16 cellular contexts compared by ENCODE assay signal in genomic region chr5:80055491-80056170, GRCh38. TPM values are rescaled to one million over a fixed set of nuclear protein-coding genes. Genes with fewer than 3 reads are reported as not detected.
DNase-seq lines count a peak whose midpoint lies in the region; ATAC-seq, FAIRE-seq and TF ChIP-seq lines count a peak whose summit lies in the region.
"Had no signal": no experiment of that assay in that cellular context is flagged by ENCODE, and none has a peak within 500 bp of the region (broad histone marks: within the 10 kb centered on the region; RNA-seq: fewer than 3 reads in every experiment).

No MANE protein-coding gene starts in this region.

- H3K27me3 ChIP-seq in H9 (ENCODE audit: insufficient read depth, low read length), result no peaks in the 10 kb centered on the region
- peaks cover 36 to 46% of the 10 kb centered on the region in 2 experiments for H3K27me3 ChIP-seq in K562 (ENCODE audit: control insufficient read depth in 2 of 2, insufficient read depth in 2 of 2, low read length in 2 of 2)
- H3K27me3 ChIP-seq in mesendoderm (ENCODE audit: insufficient read depth, low read length, poor library complexity), result no peaks in the 10 kb centered on the region
- no peaks in the 10 kb centered on the region for H3K27me3 ChIP-seq in GM23248 (replicated peaks; ENCODE audit: insufficient read depth)
- no peaks in the 10 kb centered on the region for H3K27me3 ChIP-seq in testis
- H3K27me3 ChIP-seq: BLaER1, Peyer's patch had no signal

- no peak overlapping the region for H3K23ac ChIP-seq in H9 (ENCODE audit: insufficient read length, low read depth, low read length)
- peak overlapping the region; percentile 66 for H3K23ac ChIP-seq in mesendoderm (ENCODE audit: low read length)

- peak overlapping the region; percentile 95; the same call in 1 of the 2 replicates for H3K14ac ChIP-seq in H9 (ENCODE audit: insufficient read depth, low read length)

- 0 out of 5 replicates have a peak overlapping the region, but pooled peaks of 1 of the 2 experiments have one; percentile 7 for H3K4me3 Mint-ChIP-seq in H9
- H3K4me3 Mint-ChIP-seq: activated T-cell treated with anti-CD3 and anti-CD28 coated beads, Interleukin-2, amount 50 U/mL, for 4 hours; naive thymus-derived CD8-positive, alpha-beta T cell; T-helper 17 cell had no signal

- H3K4ac ChIP-seq in H9 (ENCODE audit: low read depth, low read length) (no peak overlapping the region), mesendoderm (ENCODE audit: low read depth, low read length) (no peak overlapping the region)

- no peaks in the 10 kb centered on the region; the same call in 1 of the 2 replicates for H3K4me1 ChIP-seq in H9 (ENCODE audit: insufficient read depth, low read length)
- H3K4me1 ChIP-seq in K562 (replicated peaks in 1 of 2; ENCODE audit: control insufficient read depth in 2 of 2, insufficient read depth in 2 of 2, low read length in 2 of 2), result no peaks in the 10 kb centered on the region
- H3K4me1 ChIP-seq in mesendoderm (ENCODE audit: control insufficient read depth, low read depth, low read length), result no peaks in the 10 kb centered on the region
- no peaks in the 10 kb centered on the region for H3K4me1 ChIP-seq in GM23248 (ENCODE audit: insufficient read depth)
- no peaks in the 10 kb centered on the region for H3K4me1 ChIP-seq in testis
- H3K4me1 ChIP-seq: Peyer's patch had no signal

- intact Hi-C loops in K562 (cut with micrococcal nuclease), result no loop called here
- intact Hi-C loops in left colon (cut with DNase I, micrococcal nuclease), result no loop called here
- intact Hi-C loops in testis (cut with DNase I; ENCODE audit: low total_unique reads), result no loop called here

- peaks cover 2% of the 10 kb centered on the region for H3K23me2 ChIP-seq in H9 (ENCODE audit: insufficient read length, low read depth, low read length, poor library complexity, severe bottlenecking)

- H3K56ac ChIP-seq in H9 (ENCODE audit: insufficient read length, low read depth, low read length), result no peak overlapping the region
- no peak overlapping the region for H3K56ac ChIP-seq in mesendoderm (ENCODE audit: low read length)

- TF ChIP-seq CTCF in H9 (conservative IDR thresholded peaks at IDR 0.05) (no peak), K562 (IDR thresholded peaks at IDR 0.05 in 2 of 3, conservative IDR thresholded peaks at IDR 0.05 in 1 of 3; ENCODE audit: insufficient read depth in 2 of 3, low read depth in 1 of 3, low read length in 3 of 3) (no peak), testis (IDR thresholded peaks at IDR 0.05) (no peak)

- H2BK5ac ChIP-seq in H9 (ENCODE audit: insufficient read length, low read length) (no peak overlapping the region), mesendoderm (ENCODE audit: low read length) (no peak overlapping the region)

- no peak overlapping the region for H2BK20ac ChIP-seq in H9 (ENCODE audit: low read depth, low read length, poor library complexity, severe bottlenecking)

- in situ Hi-C loops in K562 (cut with MboI), result no loop called here
- in situ Hi-C loops in GM23248 (cut with MboI), result no loop called here

- no peaks in the 10 kb centered on the region for H3F3A ChIP-seq in GM23248 (ENCODE audit: insufficient read depth)

- no peak overlapping the region for H4K91ac ChIP-seq in H9 (ENCODE audit: insufficient read length, low read depth, low read length)

- H3K27ac ChIP-seq in H9 (ENCODE audit: insufficient read length, low read depth, low read length), result peak overlapping the region; percentile 25
- H3K27ac ChIP-seq in K562 (ENCODE audit: extremely low read depth, low read depth, low read length), result no peak overlapping the region
- H3K27ac ChIP-seq in mesendoderm (ENCODE audit: low read depth, low read length), result no peak overlapping the region
- H3K27ac ChIP-seq in GM23248, result no peak overlapping the region
- no peak overlapping the region for H3K27ac ChIP-seq in testis
- H3K27ac ChIP-seq: BLaER1, Peyer's patch had no signal

- H2BK15ac ChIP-seq in H9 (ENCODE audit: low read depth, low read length), result no peak overlapping the region
- no peak overlapping the region for H2BK15ac ChIP-seq in mesendoderm (replicated peaks; ENCODE audit: low read depth)

- H3K79me1 ChIP-seq in H9 (ENCODE audit: insufficient read depth, low read depth, low read length, poor library complexity, severe bottlenecking) (no peaks in the 10 kb centered on the region), mesendoderm (ENCODE audit: low read length) (no peaks in the 10 kb centered on the region)

- no peak overlapping the region for H3K4me3 ChIP-seq in K562
- H3K4me3 ChIP-seq in mesendoderm (ENCODE audit: low read length), result no peak overlapping the region
- no peak overlapping the region for H3K4me3 ChIP-seq in GM23248
- H3K4me3 ChIP-seq in testis, result no peak overlapping the region
- H3K4me3 ChIP-seq: BLaER1, Peyer's patch had no signal

- H2AK5ac ChIP-seq in H9 (ENCODE audit: insufficient read length, low read length) (no peak overlapping the region), mesendoderm (ENCODE audit: low read length) (no peak overlapping the region)

- H4K5ac ChIP-seq in H9 (ENCODE audit: insufficient read length, low read depth, low read length) (no peak overlapping the region), mesendoderm (ENCODE audit: low read length) (no peak overlapping the region)

- DNase-seq in H9 (peak; percentile 68), NCI-H2081 treated with DMSO at 0.1 percent for 48 hours (lab: John Stamatoyannopoulos, UW) (peak; percentile 32), K562 (ENCODE audit: extremely low read depth in 1 of 4, low spot score in 3 of 4) (no peak), mesendoderm (peak; percentile 16), left colon (no peak), GM23248 (no peak), testis (no peak)
- DNase-seq: activated CD4-positive, alpha-beta T cell treated with anti-CD3 and anti-CD28 coated beads for 48 hours; activated T-cell treated with anti-CD3 and anti-CD28 coated beads, Interleukin-2, amount 50 U/mL, for 4 hours; GDM1; naive thymus-derived CD8-positive, alpha-beta T cell; NCI-H1694 treated with DMSO at 0.1 percent for 48 hours; Peyer's patch; T-helper 17 cell had no signal

- H2AFZ ChIP-seq in H9 (ENCODE audit: low read length) (no peak overlapping the region), K562 (ENCODE audit: low read depth, low read length) (no peak overlapping the region), GM23248 (no peak overlapping the region)

- H4K8ac ChIP-seq in H9 (replicated peaks; ENCODE audit: insufficient read length, low read depth, low read length) (peak overlapping the region; percentile 19), mesendoderm (ENCODE audit: low read depth, low read length) (no peak overlapping the region)

- H3K9me1 ChIP-seq in K562 (ENCODE audit: control insufficient read depth, insufficient read depth, low read length), result no peaks in the 10 kb centered on the region

- H3K9ac ChIP-seq in H9 (ENCODE audit: extremely low read depth, insufficient read length, low read length) (no peak overlapping the region), K562 (ENCODE audit: insufficient read depth in 1 of 2, low read depth in 2 of 2, low read length in 2 of 2) (no peak overlapping the region), mesendoderm (ENCODE audit: low read length) (no peak overlapping the region), GM23248 (no peak overlapping the region)
- H3K9ac ChIP-seq: BLaER1 had no signal

- no peak for ATAC-seq in K562
- no peak for ATAC-seq in left colon
- ATAC-seq in GM21390 (IDR thresholded peaks at IDR 0.05; ENCODE audit: unreplicated experiment), result no peak
- ATAC-seq: activated T-cell treated with anti-CD3 and anti-CD28 coated beads, Interleukin-2, amount 50 U/mL, for 4 hours; naive thymus-derived CD8-positive, alpha-beta T cell; T-helper 17 cell had no signal

- TF ChIP-seq EP300 in K562 (IDR thresholded peaks at IDR 0.05; ENCODE audit: low read length), result no peak

- no peaks in the 10 kb centered on the region for H3K79me2 ChIP-seq in H9 (ENCODE audit: insufficient read depth, low read length)
- H3K79me2 ChIP-seq in K562 (ENCODE audit: control insufficient read depth, insufficient read depth, low read length), result no peaks in the 10 kb centered on the region
- H3K79me2 ChIP-seq in mesendoderm (ENCODE audit: control insufficient read depth, insufficient read depth, low read length), result no peaks in the 10 kb centered on the region
- no peaks in the 10 kb centered on the region for H3K79me2 ChIP-seq in GM23248 (ENCODE audit: insufficient read depth)

- H3T11ph ChIP-seq in H9 (ENCODE audit: low read length), result no peak overlapping the region

- H3K9me2 ChIP-seq in GM23248 (ENCODE audit: insufficient read depth), result no peaks in the 10 kb centered on the region

- H4K20me1 ChIP-seq in H9 (ENCODE audit: control insufficient read depth, insufficient read depth, insufficient read length) (no peaks in the 10 kb centered on the region), K562 (replicated peaks; ENCODE audit: control insufficient read depth, insufficient read depth, low read length) (no peaks in the 10 kb centered on the region), GM23248 (ENCODE audit: insufficient read depth) (no peaks in the 10 kb centered on the region)
- H4K20me1 ChIP-seq: BLaER1 had no signal

- TF ChIP-seq POLR2A in K562 (conservative IDR thresholded peaks at IDR 0.05) (no peak), testis (IDR thresholded peaks at IDR 0.05) (no peak)

- peaks cover 11% of the 10 kb centered on the region in 2 experiments for H3K4me1 Mint-ChIP-seq in H9
- H3K4me1 Mint-ChIP-seq: T-helper 17 cell had no signal

- peak overlapping the region; percentile 68 for H3K18ac ChIP-seq in H9 (ENCODE audit: insufficient read length, low read depth, low read length)
- H3K18ac ChIP-seq in mesendoderm (ENCODE audit: low read length), result no peak overlapping the region

- no TSS peak for BruUV-seq in K562 (replicated peaks; lab: Mats Ljungman, UMichigan)

- peak overlapping the region in 2 of 3 experiments; percentile 54 to 74; a peak in 3 of 7 replicates for H3K27ac Mint-ChIP-seq in H9
- H3K27ac Mint-ChIP-seq: naive thymus-derived CD8-positive, alpha-beta T cell; T-helper 17 cell had no signal

- no peak overlapping the region for H2BK120ac ChIP-seq in H9 (ENCODE audit: low read depth, low read length, poor library complexity, severe bottlenecking)
- H2BK120ac ChIP-seq in mesendoderm (ENCODE audit: low read depth, low read length), result no peak overlapping the region

- H3K27me3 Mint-ChIP-seq in H9 (ENCODE audit: low read depth), result no peaks in the 10 kb centered on the region
- H3K27me3 Mint-ChIP-seq: naive thymus-derived CD8-positive, alpha-beta T cell had no signal

- no peak for FAIRE-seq in K562 (lab: Jason Lieb, UNC)

- CTCF ChIA-PET in K562 (lab: Yijun Ruan, JAX; ENCODE audit: low intra/inter-chr PET ratio), result no interaction called here

- TF ChIP-seq RAD21 in K562 (CRISPR knock-in tag; conservative IDR thresholded peaks at IDR 0.05 in 1 of 2, IDR thresholded peaks at IDR 0.05 in 1 of 2), result no peak

- peaks cover 0 to 4% (median 0%) of the 10 kb centered on the region in 3 experiments; a peak in 2 of 7 replicates for H3K36me3 Mint-ChIP-seq in H9 (ENCODE audit: insufficient read depth in 1 of 3, low read depth in 3 of 3)

- H2BK12ac ChIP-seq in H9 (ENCODE audit: insufficient read length, low read depth, low read length), result peak overlapping the region; percentile 90

- H3K36me3 ChIP-seq in K562 (ENCODE audit: control insufficient read depth, insufficient read depth, low read length) (no peaks in the 10 kb centered on the region), mesendoderm (ENCODE audit: control insufficient read depth, insufficient read depth, low read length) (no peaks in the 10 kb centered on the region), GM23248 (ENCODE audit: low read depth) (no peaks in the 10 kb centered on the region), testis (ENCODE audit: low read depth, missing control alignments) (no peaks in the 10 kb centered on the region)
- H3K36me3 ChIP-seq: BLaER1, Peyer's patch had no signal

- no peaks in the 10 kb centered on the region for H3K9me3 Mint-ChIP-seq in H9
- H3K9me3 Mint-ChIP-seq: activated T-cell treated with anti-CD3 and anti-CD28 coated beads, Interleukin-2, amount 50 U/mL, for 4 hours; naive thymus-derived CD8-positive, alpha-beta T cell had no signal

- POLR2A ChIA-PET in K562 (lab: Yijun Ruan, JAX), result interaction anchor here (0.5 to 0.7 kb wide), 3 partner anchors 177 to 1384 kb away, joined by 3 read pairs; no protein-coding TSS in a partner anchor

- WGBS in H9 (ENCODE audit: extremely low coverage, insufficient read length, low lambda C conversion rate), result no CpG with 5 or more reads among the region's 11 CpGs
- under 1% methylated on average over 11 of the region's 11 CpGs for WGBS in K562 (ENCODE audit: insufficient coverage, low coverage, missing lambda C conversion rate)
- WGBS in mesendoderm (ENCODE audit: extremely low coverage, insufficient coverage, low lambda C conversion rate), result no CpG with 5 or more reads among the region's 11 CpGs
- 71% methylated on average over 11 of the region's 11 CpGs for WGBS in GM23248 (ENCODE audit: low coverage in 1 of 2, low lambda C conversion rate in 2 of 2, missing lambda C conversion rate in 2 of 2), 2 experiments
- WGBS in testis, 2 donors, result 80% methylated on average over 10 to 11 of the region's 11 CpGs

- H3K4me2 ChIP-seq in H9 (ENCODE audit: insufficient read depth, insufficient read length, low read length), result peak overlapping the region; percentile 21
- H3K4me2 ChIP-seq in K562 (ENCODE audit: insufficient read depth, low read length), result no peak overlapping the region
- no peak overlapping the region for H3K4me2 ChIP-seq in mesendoderm (ENCODE audit: low read length)
- H3K4me2 ChIP-seq in GM23248 (ENCODE audit: unreplicated experiment), result no peak overlapping the region
- H3K4me2 ChIP-seq: BLaER1 had no signal

- no peaks in the 10 kb centered on the region for H3K9me3 ChIP-seq in H9 (ENCODE audit: control insufficient read depth, low read depth, low read length)
- H3K9me3 ChIP-seq in K562 (replicated peaks; ENCODE audit: control insufficient read depth, insufficient read depth, low read depth, low read length), result no peaks in the 10 kb centered on the region; the same call in 1 of the 2 replicates
- no peaks in the 10 kb centered on the region for H3K9me3 ChIP-seq in GM23248 (ENCODE audit: low read depth)
- H3K9me3 ChIP-seq in testis, result no peaks in the 10 kb centered on the region
- H3K9me3 ChIP-seq: BLaER1, Peyer's patch had no signal

RNA-seq across cellular contexts. Expression of gene THBS4, which starts 20.5 kb away (rescaled TPM):
- total RNA-seq in H9 (2021) (18.6 and 19.0 TPM in 2 replicates), K562 (2014; rRNA removed) (not detected in 2 replicates), K562 (2014; rRNA removed; fragmentation: Illumina TruSeq; extraction: Trizol) (not detected in 2 replicates), K562 (2015; rRNA removed; fragmentation: Illumina TruSeq; extraction: Trizol) (not detected in 2 replicates), K562 (2021) (not detected in 2 replicates), left colon (1 to 10 TPM in 1 of 2 donors, under 1 TPM in 1; 0.79 to 8.2 TPM), testis (10 to 100 TPM; 14.1 to 18.3 TPM)
- not detected in 2 replicates for total RNA-seq in K562 (2011; cell fraction: chromatin; rRNA removed; ENCODE audit: low replicate concordance)
- total RNA-seq in K562 (2011; cell fraction: nucleolus; rRNA removed), result not detected in 2 replicates
- not detected in 2 replicates for total RNA-seq in K562 (2011; cell fraction: nucleoplasm; rRNA removed)
- polyA plus RNA-seq in K562 (2011; rRNA removed) (not detected in 2 replicates), K562 (2014; fragmentation: Illumina TruSeq; extraction: Trizol) (not detected in 2 replicates), K562 (2014; fragmentation: Nextera tagmentation; extraction: Ambion mirVana) (under 1 TPM; 0.07 to 0.08 TPM), K562 (2014; rRNA removed) (not detected in 2 replicates), GM23248 (2016; fragmentation: Nextera tagmentation; extraction: Ambion mirVana) (0.70 and 0.74 TPM in 2 replicates), testis (ENCODE audit: insufficient read depth, low read depth, low replicate concordance) (62.5 TPM)
- 0.18 TPM in 1 of 2 replicates, not detected in the other for polyA plus RNA-seq in K562 (2011; cell fraction: cytosol; rRNA removed)
- polyA plus RNA-seq in K562 (2011; cell fraction: nucleus; rRNA removed), result not detected in 2 replicates
- polyA plus RNA-seq in K562 (2012), result 0.19 TPM in 1 of 2 replicates, not detected in the other
- polyA minus RNA-seq in K562 (2011; rRNA and poly(A)+ RNA removed), result 0.06 TPM in 1 of 2 replicates, not detected in the other
- polyA minus RNA-seq in K562 (2011; cell fraction: cytosol; rRNA and poly(A)+ RNA removed), result not detected in 2 replicates
- not detected in 2 replicates for polyA minus RNA-seq in K562 (2011; cell fraction: nucleus; rRNA and poly(A)+ RNA removed)
- polyA plus RNA-seq in mesendoderm (2013, experiment 1 of 2), result 3.5 TPM
- polyA plus RNA-seq in mesendoderm (2013, experiment 2 of 2), result 3.2 TPM
- total RNA-seq in GM23248 (2014; rRNA removed; shearing (Covaris generic)), result under 0.01 and 0.43 TPM in 2 replicates

Comparison
In these comparisons a context has a peak if more than half of its experiments do, and no peak if none do; other contexts are left out.
1. DNase-seq: peak in H9 (single experiment), NCI-H2081 treated with DMSO at 0.1 percent for 48 hours (single experiment) and mesendoderm (single experiment); none in K562 (0 of 4), left colon (0 of 2), GM23248 (single experiment) and testis (single experiment).